In genomic region chr7:72781631-72782030, GRCh38 we compare ENCODE assay signal across 18 cellular contexts. TPM values are rescaled to one million over a fixed set of nuclear protein-coding genes. Genes with fewer than 3 reads are reported as not detected.
DNase-seq lines count a peak whose midpoint lies in the region; ATAC-seq, FAIRE-seq and TF ChIP-seq lines count a peak whose summit lies in the region.
"Had no signal": no experiment of that assay in that cellular context is flagged by ENCODE, and none has a peak within 500 bp of the region (broad histone marks: within the 10 kb centered on the region; RNA-seq: fewer than 3 reads in every experiment).

No MANE protein-coding gene starts in this region.

- H3F3A ChIP-seq in neural progenitor cell (ENCODE audit: low read depth) = no peaks in the 10 kb centered on the region

- FAIRE-seq in endothelial cell of umbilical vein (lab: Jason Lieb, UNC) = peak; percentile 82
- FAIRE-seq: A549, H1 had no signal

- no peaks in the 10 kb centered on the region for H3K9me1 ChIP-seq in endothelial cell of umbilical vein (replicated peaks; ENCODE audit: control insufficient read depth, extremely low read depth, insufficient read depth, low read length)

- H4K20me1 ChIP-seq in endothelial cell of umbilical vein (replicated peaks; ENCODE audit: control insufficient read depth, extremely low read depth, insufficient read depth, low read length) (no peaks in the 10 kb centered on the region), neural progenitor cell (ENCODE audit: low read depth) (no peaks in the 10 kb centered on the region)

- H3K4me2 ChIP-seq in endothelial cell of umbilical vein (ENCODE audit: insufficient read depth, low read length) (no peak overlapping the region), neural progenitor cell (no peak overlapping the region)
- H3K4me2 ChIP-seq: A549 had no signal

- POLR2A ChIA-PET in activated CD4-positive, alpha-beta T cell treated with anti-CD3 and anti-CD28 coated beads for 36 hours (lab: Charles Lee) = no interaction called here
- POLR2A ChIA-PET in WTC11 (lab: Charles Lee) (no interaction called here), endothelial cell of umbilical vein (lab: Charles Lee) (no interaction called here)

- H3K9me3 Mint-ChIP-seq in activated CD4-positive, alpha-beta T cell treated with anti-CD3 and anti-CD28 coated beads for 36 hours (ENCODE audit: low read depth) = no peaks in the 10 kb centered on the region
- H3K9me3 Mint-ChIP-seq in WTC11 (0 out of 2 replicates have a peak, but pooled peaks cover 3% of the 10 kb centered on the region), neural progenitor cell (no peaks in the 10 kb centered on the region), endodermal cell (no peaks in the 10 kb centered on the region)
- H3K9me3 Mint-ChIP-seq: CD14-positive monocyte; CD4-positive, alpha-beta memory T cell had no signal

- dilution Hi-C loops in endothelial cell of umbilical vein (cut with MboI; ENCODE audit: extremely low pct_ligation_motif_present, low sequenced_read_pairs) = no loop called here

- H3K4me3 Mint-ChIP-seq in activated CD4-positive, alpha-beta T cell treated with anti-CD3 and anti-CD28 coated beads for 36 hours = no peak overlapping the region
- no peak overlapping the region for H3K4me3 Mint-ChIP-seq in WTC11
- H3K4me3 Mint-ChIP-seq in neural progenitor cell = no peak overlapping the region
- no peak overlapping the region for H3K4me3 Mint-ChIP-seq in endodermal cell
- H3K4me3 Mint-ChIP-seq: CD14-positive monocyte; CD4-positive, alpha-beta memory T cell had no signal

- H3K36me3 ChIP-seq in endothelial cell of umbilical vein (ENCODE audit: control insufficient read depth in 2 of 2, extremely low read depth in 1 of 2, insufficient read depth in 2 of 2, low read length in 2 of 2) = peaks cover 0 to 2% of the 10 kb centered on the region in 2 experiments
- H3K36me3 ChIP-seq in neural progenitor cell = no peaks in the 10 kb centered on the region
- no peaks in the 10 kb centered on the region for H3K36me3 ChIP-seq in endodermal cell (ENCODE audit: control insufficient read depth, insufficient read depth, low read length)
- H3K36me3 ChIP-seq: HAP-1 had no signal

- no peak for ATAC-seq in activated CD4-positive, alpha-beta T cell treated with anti-CD3 and anti-CD28 coated beads for 36 hours
- ATAC-seq in WTC11 = no peak
- no peak for ATAC-seq in left cardiac atrium
- ATAC-seq: A549 had no signal

- intact Hi-C loops in activated CD4-positive, alpha-beta T cell treated with anti-CD3 and anti-CD28 coated beads for 36 hours (cut with DNase I, micrococcal nuclease) = no loop called here
- intact Hi-C loops in endothelial cell of umbilical vein (cut with micrococcal nuclease) (loop anchor here (5.0 to 10.0 kb wide), 2 partner anchors 99 to 1027 kb away; no protein-coding TSS in a partner anchor), left cardiac atrium (cut with DNase I) (no loop called here)

- H3K4me1 ChIP-seq in endothelial cell of umbilical vein (ENCODE audit: control insufficient read depth, extremely low read depth, insufficient read depth, low read length) (peaks cover 3% of the 10 kb centered on the region), neural progenitor cell (no peaks in the 10 kb centered on the region), endodermal cell (ENCODE audit: control insufficient read depth, insufficient read depth, low read length) (peaks cover 3% of the 10 kb centered on the region)
- H3K4me1 ChIP-seq: HAP-1 had no signal

- no peak for TF ChIP-seq POLR2A in endothelial cell of umbilical vein (IDR thresholded peaks at IDR 0.05; ENCODE audit: low read depth, low read length)

- H3K27me3 Mint-ChIP-seq in activated CD4-positive, alpha-beta T cell treated with anti-CD3 and anti-CD28 coated beads for 36 hours = no peaks in the 10 kb centered on the region
- H3K27me3 Mint-ChIP-seq in WTC11 (ENCODE audit: low read depth) = no peaks in the 10 kb centered on the region
- no peaks in the 10 kb centered on the region for H3K27me3 Mint-ChIP-seq in neural progenitor cell (ENCODE audit: insufficient read depth, low read depth)
- H3K27me3 Mint-ChIP-seq in endodermal cell (ENCODE audit: insufficient read depth) = no peaks in the 10 kb centered on the region
- H3K27me3 Mint-ChIP-seq: CD4-positive, alpha-beta memory T cell had no signal

- CTCF ChIA-PET in activated CD4-positive, alpha-beta T cell treated with anti-CD3 and anti-CD28 coated beads for 36 hours (lab: Charles Lee) = no interaction called here
- CTCF ChIA-PET in WTC11 (lab: Charles Lee) (no interaction called here), endothelial cell of umbilical vein (lab: Charles Lee) (interaction anchor here (0.6 kb wide), 1 partner anchor 46 kb away, joined by 3 read pairs; no protein-coding TSS in a partner anchor)

- peak overlapping the region; percentile 1 for H3K27ac Mint-ChIP-seq in activated CD4-positive, alpha-beta T cell treated with anti-CD3 and anti-CD28 coated beads for 36 hours
- peak overlapping the region; percentile 28 for H3K27ac Mint-ChIP-seq in WTC11
- peak overlapping the region; percentile 1 for H3K27ac Mint-ChIP-seq in neural progenitor cell
- H3K27ac Mint-ChIP-seq in endodermal cell = no peak overlapping the region

- H3K4me3 ChIP-seq in endothelial cell of umbilical vein (replicated peaks in 1 of 3; ENCODE audit: insufficient read depth in 1 of 3, low read depth in 1 of 3, low read length in 3 of 3) (no peak overlapping the region), neural progenitor cell (no peak overlapping the region), endodermal cell (ENCODE audit: low read length) (no peak overlapping the region)
- H3K4me3 ChIP-seq: A549, HAP-1 had no signal

- H3K36me3 Mint-ChIP-seq in activated CD4-positive, alpha-beta T cell treated with anti-CD3 and anti-CD28 coated beads for 36 hours (ENCODE audit: low read depth) = peaks cover 9% of the 10 kb centered on the region
- H3K36me3 Mint-ChIP-seq in WTC11 (peaks cover 12% of the 10 kb centered on the region), neural progenitor cell (no peaks in the 10 kb centered on the region), endodermal cell (ENCODE audit: low read depth) (peaks cover 4% of the 10 kb centered on the region)

- H3K27ac ChIP-seq in endothelial cell of umbilical vein (ENCODE audit: insufficient read depth, low read depth, low read length) (peak overlapping the region; percentile 38), neural progenitor cell (no peak overlapping the region), endodermal cell (ENCODE audit: low read depth, low read length) (no peak overlapping the region)
- H3K27ac ChIP-seq: 22Rv1, A549 had no signal

- H3K79me2 ChIP-seq in endothelial cell of umbilical vein (ENCODE audit: control insufficient read depth, insufficient read depth, low read length) = no peaks in the 10 kb centered on the region
- H3K79me2 ChIP-seq in neural progenitor cell (ENCODE audit: low read depth) = no peaks in the 10 kb centered on the region

- BruUV-seq in endothelial cell of umbilical vein (replicated peaks; lab: Mats Ljungman, UMichigan) = TSS peak; percentile 33

- no peak overlapping the region for H3K9ac ChIP-seq in endothelial cell of umbilical vein (replicated peaks; ENCODE audit: extremely low read depth, insufficient read depth, low read length)
- H3K9ac ChIP-seq in neural progenitor cell = no peak overlapping the region
- H3K9ac ChIP-seq in endodermal cell (ENCODE audit: extremely low read depth, low read length, poor library complexity, severe bottlenecking) = no peak overlapping the region

- peak overlapping the region; percentile 48 for H2AFZ ChIP-seq in endothelial cell of umbilical vein (ENCODE audit: low read depth, low read length)
- no peak overlapping the region for H2AFZ ChIP-seq in neural progenitor cell (replicated peaks)

- H3K27me3 ChIP-seq in endothelial cell of umbilical vein (ENCODE audit: control insufficient read depth in 2 of 2, insufficient read depth in 2 of 2, low read length in 2 of 2) = no peaks in the 10 kb centered on the region
- no peaks in the 10 kb centered on the region for H3K27me3 ChIP-seq in neural progenitor cell
- H3K27me3 ChIP-seq in endodermal cell (ENCODE audit: control insufficient read depth, insufficient read depth, low read length, poor library complexity, severe bottlenecking) = no peaks in the 10 kb centered on the region

- H3K9me3 ChIP-seq in endothelial cell of umbilical vein (replicated peaks; ENCODE audit: control insufficient read depth, insufficient read depth, low read length) (no peaks in the 10 kb centered on the region), neural progenitor cell (ENCODE audit: low read depth) (no peaks in the 10 kb centered on the region), endodermal cell (ENCODE audit: control insufficient read depth, low read length) (no peaks in the 10 kb centered on the region)
- H3K9me3 ChIP-seq: A549, HAP-1 had no signal

- DNase-seq in activated CD4-positive, alpha-beta T cell treated with anti-CD3 and anti-CD28 coated beads for 36 hours = no peak
- DNase-seq in activated CD4-positive, alpha-beta T cell treated with anti-CD3 and anti-CD28 coated beads, Interleukin-2, amount 50 U/mL, for 48 hours = no peak
- DNase-seq in WTC11 (ENCODE audit: low spot score) = no peak
- peak; percentile 76 for DNase-seq in endothelial cell of umbilical vein (ENCODE audit: low read depth, low spot score)
- DNase-seq in neural progenitor cell (ENCODE audit: low spot score) = no peak
- DNase-seq in left cardiac atrium = no peak
- no peak for DNase-seq in stimulated activated CD4-positive, alpha-beta T cell treated with anti-CD3 and anti-CD28 coated beads, Interleukin-2, amount 100 ng/mL, for 24 hours
- DNase-seq in endodermal cell = no peak
- DNase-seq: AML-193; Calu3; CD4-positive, alpha-beta memory T cell; DMS79 treated with DMSO at 0.1 percent for 48 hours; GF-D8 had no signal

- no peaks in the 10 kb centered on the region for H3K4me1 Mint-ChIP-seq in activated CD4-positive, alpha-beta T cell treated with anti-CD3 and anti-CD28 coated beads for 36 hours
- H3K4me1 Mint-ChIP-seq in WTC11 (peaks cover 11% of the 10 kb centered on the region), neural progenitor cell (no peaks in the 10 kb centered on the region), endodermal cell (peaks cover 7% of the 10 kb centered on the region)
- H3K4me1 Mint-ChIP-seq: CD14-positive monocyte had no signal

- WGBS in endodermal cell (ENCODE audit: insufficient coverage in 1 of 2, insufficient read length in 1 of 2), 2 experiments = 91 to 93% methylated on average over 5 to 6 of the region's 6 CpGs

- no peak for TF ChIP-seq CTCF in WTC11 (IDR thresholded peaks at IDR 0.05)
- no peak for TF ChIP-seq CTCF in endothelial cell of umbilical vein (IDR thresholded peaks at IDR 0.05; ENCODE audit: extremely low read depth in 1 of 2, insufficient read depth in 1 of 2, low read depth in 1 of 2, low read length in 2 of 2)
- TF ChIP-seq CTCF in neural progenitor cell (IDR thresholded peaks at IDR 0.05) = no peak
- no peak for TF ChIP-seq CTCF in endodermal cell (conservative IDR thresholded peaks at IDR 0.05)

RNA-seq across cellular contexts. Expression of gene TYW1B, which starts 46.4 kb away (rescaled TPM):
- total RNA-seq in activated CD4-positive, alpha-beta T cell treated with anti-CD3 and anti-CD28 coated beads for 36 hours = 1 to 10 TPM; 3.5 to 3.9 TPM
- total RNA-seq in WTC11 (2021) = 5.6 to 6.7 TPM (median 5.7 TPM) in 3 replicates
- 2.7 and 5.0 TPM in 2 replicates for total RNA-seq in endothelial cell of umbilical vein
- 0.57 and 0.69 TPM in 2 replicates for polyA plus RNA-seq in endothelial cell of umbilical vein
- polyA plus RNA-seq in endothelial cell of umbilical vein (2011; cell fraction: cytosol; rRNA removed) = 0.95 and 1.1 TPM in 2 replicates
- 3.9 and 4.2 TPM in 2 replicates for polyA plus RNA-seq in endothelial cell of umbilical vein (2011; cell fraction: nucleus; rRNA removed)
- 0.31 and 0.39 TPM in 2 replicates for polyA plus RNA-seq in endothelial cell of umbilical vein (2012)
- polyA minus RNA-seq in endothelial cell of umbilical vein = 4.3 and 4.4 TPM in 2 replicates
- 2.2 TPM for polyA minus RNA-seq in endothelial cell of umbilical vein (2011; cell fraction: cytosol; rRNA and poly(A)+ RNA removed)
- polyA minus RNA-seq in endothelial cell of umbilical vein (2011; cell fraction: nucleus; rRNA and poly(A)+ RNA removed) = 6.4 and 8.4 TPM in 2 replicates
- total RNA-seq in neural progenitor cell (ENCODE audit: low replicate concordance) = 3.6 and 4.4 TPM in 2 replicates
- total RNA-seq in left cardiac atrium = 1 to 10 TPM; 1.4 to 2.8 TPM
- total RNA-seq in endodermal cell = 1 to 10 TPM; 3.7 to 3.9 TPM
- 6.2 TPM for polyA plus RNA-seq in endodermal cell (2013, experiment 1 of 2)
- 5.5 TPM for polyA plus RNA-seq in endodermal cell (2013, experiment 2 of 2)
